Comparison of ENCODE assay signal across 1 cellular context in the genomic region with DNA sequence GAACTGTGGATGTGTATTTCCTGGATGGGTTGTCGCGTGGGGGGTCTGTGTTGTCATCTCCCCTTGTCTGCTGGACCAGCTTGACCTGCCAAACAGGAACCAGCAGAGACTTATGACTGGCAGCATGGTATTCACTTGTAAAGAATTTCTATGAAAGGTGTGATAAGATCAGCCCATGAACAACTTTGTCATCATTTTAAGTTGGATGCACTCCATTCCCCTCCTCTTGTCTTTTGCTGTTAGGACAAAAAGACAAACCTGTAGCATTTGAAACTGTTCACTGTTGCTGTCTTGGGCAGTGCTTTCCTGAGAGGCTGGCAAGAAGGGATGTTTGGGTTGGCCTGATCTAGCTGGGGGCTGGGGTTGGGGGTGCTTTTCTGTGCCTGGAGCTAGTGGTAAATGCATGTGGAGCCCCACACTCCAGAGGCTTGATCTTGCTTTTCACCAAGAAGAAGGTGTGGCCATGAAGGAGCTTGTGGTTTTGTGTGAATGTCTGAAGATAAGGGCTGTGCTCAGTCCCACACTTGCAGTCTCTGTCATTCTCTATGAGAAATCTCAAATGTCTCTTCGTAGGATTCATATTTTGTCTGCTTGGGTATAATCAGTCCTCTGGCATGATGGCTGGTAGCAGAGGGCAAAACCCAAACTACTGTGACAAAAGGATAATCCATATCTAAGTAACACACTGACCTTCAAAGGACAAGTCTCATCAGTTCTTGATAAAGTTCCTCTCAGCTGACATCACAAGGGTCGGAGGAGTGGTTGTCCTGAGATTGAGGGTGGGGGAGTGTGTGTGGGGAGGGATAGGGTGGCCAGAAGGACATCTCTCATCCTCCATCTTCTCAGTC.
TF ChIP-seq lines count a peak whose summit lies in the region.

No MANE protein-coding gene starts in this region.

TF ChIP-seq in K562, 482 proteins besides CTCF, POLR2A, EP300 and RAD21 (continued from another document):
- TF ChIP-seq, protein P1, sequence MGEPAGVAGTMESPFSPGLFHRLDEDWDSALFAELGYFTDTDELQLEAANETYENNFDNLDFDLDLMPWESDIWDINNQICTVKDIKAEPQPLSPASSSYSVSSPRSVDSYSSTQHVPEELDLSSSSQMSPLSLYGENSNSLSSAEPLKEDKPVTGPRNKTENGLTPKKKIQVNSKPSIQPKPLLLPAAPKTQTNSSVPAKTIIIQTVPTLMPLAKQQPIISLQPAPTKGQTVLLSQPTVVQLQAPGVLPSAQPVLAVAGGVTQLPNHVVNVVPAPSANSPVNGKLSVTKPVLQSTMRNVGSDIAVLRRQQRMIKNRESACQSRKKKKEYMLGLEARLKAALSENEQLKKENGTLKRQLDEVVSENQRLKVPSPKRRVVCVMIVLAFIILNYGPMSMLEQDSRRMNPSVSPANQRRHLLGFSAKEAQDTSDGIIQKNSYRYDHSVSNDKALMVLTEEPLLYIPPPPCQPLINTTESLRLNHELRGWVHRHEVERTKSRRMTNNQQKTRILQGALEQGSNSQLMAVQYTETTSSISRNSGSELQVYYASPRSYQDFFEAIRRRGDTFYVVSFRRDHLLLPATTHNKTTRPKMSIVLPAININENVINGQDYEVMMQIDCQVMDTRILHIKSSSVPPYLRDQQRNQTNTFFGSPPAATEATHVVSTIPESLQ (CRISPR knock-in tag; IDR thresholded peaks at IDR 0.05), result no peak
- no peak for TF ChIP-seq GTF2E2 (tag; IDR thresholded peaks at IDR 0.05)
- TF ChIP-seq SRF (CRISPR knock-in tag; IDR thresholded peaks at IDR 0.05), result no peak
- no peak for TF ChIP-seq ZNF316 (IDR thresholded peaks at IDR 0.05)
- TF ChIP-seq NFIC (IDR thresholded peaks at IDR 0.05), result peak; percentile 31; the same call in 1 of the 2 replicates
- no peak for TF ChIP-seq NR1H2 (CRISPR knock-in tag; IDR thresholded peaks at IDR 0.05)
- TF ChIP-seq PTBP1 (IDR thresholded peaks at IDR 0.05; ENCODE audit: low read depth, low read length), result no peak
- TF ChIP-seq JUN (IDR thresholded peaks at IDR 0.05; ENCODE audit: borderline replicate concordance, low read depth, low read length), result peak; percentile 8; the same call in 1 of the 2 replicates
- no peak for TF ChIP-seq JUN (CRISPR knock-in tag; IDR thresholded peaks at IDR 0.05; ENCODE audit: borderline replicate concordance)
- no peak for TF ChIP-seq CHAMP1 (IDR thresholded peaks at IDR 0.05)
- no peak for TF ChIP-seq PHF20 (IDR thresholded peaks at IDR 0.05; ENCODE audit: partially characterized antibody)
- no peak for TF ChIP-seq MEF2A (IDR thresholded peaks at IDR 0.05; ENCODE audit: control insufficient read depth, low read depth, low read length)
- no peak for TF ChIP-seq U2AF1 (optimal IDR thresholded peaks at IDR 0.05; ENCODE audit: low read depth, low read length)
TF ChIP-seq in K562: peak in this region for 58.
